In genomic region chr3:196470182-196470581, GRCh38 we compare ENCODE assay signal across 1 cellular context.
TF ChIP-seq lines count a peak whose summit lies in the region.

No MANE protein-coding gene starts in this region.

TF ChIP-seq in GM12878, 131 proteins besides CTCF, POLR2A, EP300 and RAD21:
- TF ChIP-seq POLR2AphosphoS5 (IDR thresholded peaks at IDR 0.05; ENCODE audit: low read length) (peak; percentile 58), PKNOX1 (IDR thresholded peaks at IDR 0.05) (0 out of 2 replicates have a peak, but pooled peaks have one; percentile 36)
TF ChIP-seq in GM12878: peak in this region for 2; not testable (repeated sequence) for 129.
